ENCODE assay signal across 23 cellular contexts in the genomic region with DNA sequence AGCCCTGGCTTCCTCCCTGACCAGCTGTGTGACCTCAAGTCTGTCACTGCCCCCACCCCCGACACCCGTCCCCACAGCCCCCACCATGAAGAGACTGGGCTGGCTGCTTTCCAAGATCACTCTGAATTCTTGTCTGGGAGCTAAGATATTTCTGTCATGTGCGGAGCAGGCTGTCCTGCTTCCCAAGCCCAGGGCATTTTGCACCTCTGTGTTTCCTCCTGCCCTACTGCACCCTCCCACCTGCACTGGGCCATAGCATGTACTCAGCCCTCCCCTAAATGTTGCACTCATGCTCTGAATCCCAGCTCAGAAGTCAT. TPM values are rescaled to one million over a fixed set of nuclear protein-coding genes. Genes with fewer than 3 reads are reported as not detected.
DNase-seq lines count a peak whose midpoint lies in the region; ATAC-seq and TF ChIP-seq lines count a peak whose summit lies in the region.
"Had no signal": no experiment of that assay in that cellular context is flagged by ENCODE, and none has a peak within 500 bp of the region (broad histone marks: within the 10 kb centered on the region; RNA-seq: fewer than 3 reads in every experiment).

No MANE protein-coding gene starts in this region.

- H3K4me1 Mint-ChIP-seq in chondrocyte (ENCODE audit: low read depth) = peaks cover 11% of the 10 kb centered on the region
- H3K4me1 Mint-ChIP-seq in type B pancreatic cell (ENCODE audit: unreplicated experiment) = peaks cover 19% of the 10 kb centered on the region
- H3K4me1 Mint-ChIP-seq in stimulated activated effector memory CD8-positive, alpha-beta T cell treated with anti-CD3 and anti-CD28 coated beads, Interleukin-12 subunit alpha, Interleukin-12 subunit beta, amount 100 ng/mL, for 72 hours = peaks cover 6% of the 10 kb centered on the region

- DNase-seq in chondrocyte (ENCODE audit: low spot score) (peak; percentile 34), cardiac muscle cell (ENCODE audit: low read depth in 1 of 2, low spot score in 1 of 2) (peak in 1 of 2 donors; percentile 68), right cardiac atrium (no peak), type B pancreatic cell (ENCODE audit: extremely low spot score, unreplicated experiment) (no peak)
- DNase-seq in stimulated activated effector memory CD8-positive, alpha-beta T cell treated with anti-CD3 and anti-CD28 coated beads, Interleukin-12 subunit alpha, Interleukin-12 subunit beta, amount 100 ng/mL, for 72 hours (ENCODE audit: low spot score in 2 of 2) = no peak
- DNase-seq: AML-193; CD4-positive, alpha-beta T cell; GDM1; NCI-H1048; NCI-H1417; NCI-H1694; NCI-H2029 treated with DMSO at 0.1 percent for 48 hours; NCI-H526 treated with DMSO at 0.1 percent for 48 hours; Peyer's patch; SK-N-SH had no signal

- H3K36me3 Mint-ChIP-seq in chondrocyte (ENCODE audit: low read depth) = no peaks in the 10 kb centered on the region
- no peaks in the 10 kb centered on the region for H3K36me3 Mint-ChIP-seq in type B pancreatic cell
- no peaks in the 10 kb centered on the region for H3K36me3 Mint-ChIP-seq in stimulated activated effector memory CD8-positive, alpha-beta T cell treated with anti-CD3 and anti-CD28 coated beads, Interleukin-12 subunit alpha, Interleukin-12 subunit beta, amount 100 ng/mL, for 72 hours

- intact Hi-C loops in right cardiac atrium (cut with DNase I) = no loop called here

- H3K9me3 ChIP-seq in cardiac muscle cell (ENCODE audit: low read depth) (no peaks in the 10 kb centered on the region), right cardiac atrium (ENCODE audit: control insufficient read depth, low read length) (no peaks in the 10 kb centered on the region)
- H3K9me3 ChIP-seq: A549; BLaER1 treated with 17β-estradiol and CSF1 and Interleukin-3, amounts not matched to agents 10 nM and 100 nM; Peyer's patch; SK-N-SH had no signal

- H3K4me1 ChIP-seq in cardiac muscle cell (ENCODE audit: low read depth) (peaks cover 10% of the 10 kb centered on the region), right cardiac atrium (ENCODE audit: control insufficient read depth, insufficient read depth, low read length) (peaks cover 9% of the 10 kb centered on the region)
- H3K4me1 ChIP-seq: A549, Peyer's patch had no signal

- no peaks in the 10 kb centered on the region for H3K36me3 ChIP-seq in cardiac muscle cell
- H3K36me3 ChIP-seq: BLaER1 treated with 17β-estradiol and CSF1 and Interleukin-3, amounts not matched to agents 10 nM and 100 nM; Peyer's patch had no signal

- ATAC-seq in right cardiac atrium = peak; percentile 21 to 59
- no peak for ATAC-seq in GM18873 (IDR thresholded peaks at IDR 0.05; ENCODE audit: low FRiP score, unreplicated experiment)
- no peak for ATAC-seq in stimulated activated effector memory CD8-positive, alpha-beta T cell treated with anti-CD3 and anti-CD28 coated beads, Interleukin-12 subunit alpha, Interleukin-12 subunit beta, amount 100 ng/mL, for 72 hours
- ATAC-seq in HG02678 (IDR thresholded peaks at IDR 0.05; ENCODE audit: unreplicated experiment) = no peak
- ATAC-seq: A549, GM12878, HCT116 had no signal

- TF ChIP-seq CTCF in chondrocyte (IDR thresholded peaks at IDR 0.05) (no peak), cardiac muscle cell (IDR thresholded peaks at IDR 0.05; ENCODE audit: low read depth, low read length) (no peak), type B pancreatic cell (conservative IDR thresholded peaks at IDR 0.05) (no peak)

- peak overlapping the region; percentile 66 for H3K27ac ChIP-seq in cardiac muscle cell
- peak overlapping the region; percentile 7 for H3K27ac ChIP-seq in right cardiac atrium (ENCODE audit: low read length)
- H3K27ac ChIP-seq: A549; BLaER1 treated with 17β-estradiol and CSF1 and Interleukin-3, amounts not matched to agents 10 nM and 100 nM; HL-60; Peyer's patch had no signal

- H3K4me3 ChIP-seq in cardiac muscle cell (no peak overlapping the region), right cardiac atrium (ENCODE audit: low read length) (no peak overlapping the region)
- H3K4me3 ChIP-seq: A549; BLaER1 treated with 17β-estradiol and CSF1 and Interleukin-3, amounts not matched to agents 10 nM and 100 nM; GM12878; Peyer's patch had no signal

- no peaks in the 10 kb centered on the region for H3K27me3 ChIP-seq in cardiac muscle cell
- no peaks in the 10 kb centered on the region for H3K27me3 ChIP-seq in right cardiac atrium (ENCODE audit: control insufficient read depth, insufficient read depth)
- H3K27me3 ChIP-seq: BLaER1 treated with 17β-estradiol and CSF1 and Interleukin-3, amounts not matched to agents 10 nM and 100 nM; Peyer's patch had no signal

- H3K27ac Mint-ChIP-seq in chondrocyte (ENCODE audit: unreplicated experiment) (peak overlapping the region; percentile 57), type B pancreatic cell (peak overlapping the region; percentile 55)
- H3K27ac Mint-ChIP-seq in stimulated activated effector memory CD8-positive, alpha-beta T cell treated with anti-CD3 and anti-CD28 coated beads, Interleukin-12 subunit alpha, Interleukin-12 subunit beta, amount 100 ng/mL, for 72 hours = no peak overlapping the region
- H3K27ac Mint-ChIP-seq: CD4-positive, alpha-beta T cell; IgD-negative memory B cell had no signal

- 41% methylated on average over 3 of the region's 3 CpGs for WGBS in right cardiac atrium

- H3K4me3 Mint-ChIP-seq in chondrocyte (ENCODE audit: unreplicated experiment) = no peak overlapping the region
- no peak overlapping the region for H3K4me3 Mint-ChIP-seq in type B pancreatic cell
- no peak overlapping the region for H3K4me3 Mint-ChIP-seq in stimulated activated effector memory CD8-positive, alpha-beta T cell treated with anti-CD3 and anti-CD28 coated beads, Interleukin-12 subunit alpha, Interleukin-12 subunit beta, amount 100 ng/mL, for 72 hours
- H3K4me3 Mint-ChIP-seq: CD4-positive, alpha-beta T cell had no signal

- peaks cover 5% of the 10 kb centered on the region for H3K9me3 Mint-ChIP-seq in chondrocyte (ENCODE audit: low read depth)
- H3K9me3 Mint-ChIP-seq in type B pancreatic cell = peaks cover 4% of the 10 kb centered on the region
- H3K9me3 Mint-ChIP-seq in stimulated activated effector memory CD8-positive, alpha-beta T cell treated with anti-CD3 and anti-CD28 coated beads, Interleukin-12 subunit alpha, Interleukin-12 subunit beta, amount 100 ng/mL, for 72 hours = no peaks in the 10 kb centered on the region
- H3K9me3 Mint-ChIP-seq: CD4-positive, alpha-beta T cell had no signal

- H3K27me3 Mint-ChIP-seq in chondrocyte (ENCODE audit: low read depth) (peaks cover 10% of the 10 kb centered on the region), type B pancreatic cell (no peaks in the 10 kb centered on the region)

RNA-seq across cellular contexts. Expression of gene MYEOV, which starts 30.3 kb away (rescaled TPM):
- total RNA-seq in chondrocyte = 0.87 TPM in 1 of 3 replicates, not detected in the others
- 0.51 TPM in 1 of 2 replicates, not detected in the other for total RNA-seq in cardiac muscle cell
- polyA plus RNA-seq in cardiac muscle cell = not detected in 2 replicates
- total RNA-seq in right cardiac atrium = under 1 TPM in 1 of 4 donors, not detected in 3; 0.11 TPM
- not detected for polyA plus RNA-seq in right cardiac atrium
- 4.1 and 4.3 TPM in 2 replicates for total RNA-seq in type B pancreatic cell (ENCODE audit: low replicate concordance)
- total RNA-seq: CD4-positive, alpha-beta T cell had no signal

Comparison
In these comparisons a context has a peak if more than half of its experiments do, and no peak if none do; other contexts are left out.
1. ATAC-seq: peak in right cardiac atrium (2 of 2); none in GM18873 (single experiment), stimulated activated effector memory CD8-positive, alpha-beta T cell treated with anti-CD3 and anti-CD28 coated beads, Interleukin-12 subunit alpha, Interleukin-12 subunit beta, amount 100 ng/mL, for 72 hours (single experiment) and HG02678 (single experiment).